In genomic region chr12:1612196-1612595, GRCh38 we compare ENCODE assay signal across 18 cellular contexts. TPM values are rescaled to one million over a fixed set of nuclear protein-coding genes. Genes with fewer than 3 reads are reported as not detected.
DNase-seq lines count a peak whose midpoint lies in the region; ATAC-seq and TF ChIP-seq lines count a peak whose summit lies in the region.
"Had no signal": no experiment of that assay in that cellular context is flagged by ENCODE, and none has a peak within 500 bp of the region (broad histone marks: within the 10 kb centered on the region; RNA-seq: fewer than 3 reads in every experiment).

No MANE protein-coding gene starts in this region.

- POLR2A ChIA-PET in MCF 10A (lab: Yijun Ruan, JAX): interaction anchor here (0.6 to 1.9 kb wide), 4 partner anchors 17 to 84 kb away, joined by 3 to 4 read pairs (median 4); no protein-coding TSS in a partner anchor

- TF ChIP-seq POLR2A in breast epithelium (IDR thresholded peaks at IDR 0.05) (no peak), right lobe of liver (IDR thresholded peaks at IDR 0.05) (no peak)

- peaks cover 7% of the 10 kb centered on the region for H3K36me3 Mint-ChIP-seq in MCF 10A (ENCODE audit: insufficient read depth, unreplicated experiment)
- no peaks in the 10 kb centered on the region for H3K36me3 Mint-ChIP-seq in nephron (ENCODE audit: low read depth)

- ATAC-seq in right lobe of liver: no peak
- no peak for ATAC-seq in HG03457 (IDR thresholded peaks at IDR 0.05; ENCODE audit: unreplicated experiment)
- ATAC-seq: A549, upper lobe of right lung had no signal

- H3K4me1 ChIP-seq in breast epithelium (no peaks in the 10 kb centered on the region), ectodermal cell (ENCODE audit: control insufficient read depth, insufficient read depth, low read length) (peaks cover 18% of the 10 kb centered on the region), right lobe of liver (peaks cover 0 to 49% (median 0%) of the 10 kb centered on the region in 4 donors)

- H3K4me3 Mint-ChIP-seq in MCF 10A (ENCODE audit: unreplicated experiment) (no peak overlapping the region), nephron (no peak overlapping the region)
- H3K4me3 Mint-ChIP-seq: activated CD4-positive, alpha-beta T cell treated with anti-CD3 and anti-CD28 coated beads, Interleukin-2, amount 10 ng/mL, durations not matched to agents 7 days and 5 days had no signal

- TF ChIP-seq CTCF in breast epithelium (IDR thresholded peaks at IDR 0.05): no peak
- no peak for TF ChIP-seq CTCF in MCF 10A (IDR thresholded peaks at IDR 0.05; ENCODE audit: unreplicated experiment)
- no peak for TF ChIP-seq CTCF in nephron (IDR thresholded peaks at IDR 0.05; ENCODE audit: unreplicated experiment in 3 of 3)
- TF ChIP-seq CTCF in right lobe of liver (IDR thresholded peaks at IDR 0.05): no peak

- CTCF ChIA-PET in MCF 10A (lab: Yijun Ruan, JAX): interaction anchor here (0.5 to 2.9 kb wide), 8 partner anchors 9 to 494 kb away, joined by 3 to 12 read pairs (median 4); partner anchors contain the start of gene WNT5B

- H3K27ac ChIP-seq in breast epithelium (peak overlapping the region; percentile 38 to 54), ectodermal cell (ENCODE audit: insufficient read depth, low read depth, low read length, poor library complexity, severe bottlenecking) (peak overlapping the region; percentile 18), right lobe of liver (peak overlapping the region in 1 of 3 donors; percentile 11)
- H3K27ac ChIP-seq: A549, upper lobe of right lung had no signal

- no peak for DNase-seq in breast epithelium (ENCODE audit: low spot score in 2 of 2)
- no peak for DNase-seq in MCF 10A (ENCODE audit: unreplicated experiment)
- no peak for DNase-seq in NOMO-1 (lab: John Stamatoyannopoulos, UW; ENCODE audit: unreplicated experiment in 2 of 2)
- no peak for DNase-seq in right lobe of liver
- DNase-seq in cortex of kidney (lab: John Stamatoyannopoulos, UW): no peak
- DNase-seq: activated CD4-positive, alpha-beta T cell treated with anti-CD3 and anti-CD28 coated beads, Interleukin-2, amount 10 ng/mL, durations not matched to agents 7 days and 5 days; amygdala; Calu3; effector memory CD4-positive, alpha-beta T cell; head of caudate nucleus; MM.1S; NCI-H2107; stimulated activated CD4-positive, alpha-beta T cell treated with anti-CD3 and anti-CD28 coated beads, Interleukin-4, amount 100 ng/mL, for 1 hour; upper lobe of right lung had no signal

- BruUV-seq in MCF 10A (replicated peaks; lab: Mats Ljungman, UMichigan): no TSS peak

- H3K9me3 ChIP-seq in breast epithelium: no peaks in the 10 kb centered on the region
- no peaks in the 10 kb centered on the region for H3K9me3 ChIP-seq in ectodermal cell (ENCODE audit: control insufficient read depth, low read length)
- no peaks in the 10 kb centered on the region for H3K9me3 ChIP-seq in right lobe of liver
- H3K9me3 ChIP-seq: A549, upper lobe of right lung had no signal

- intact Hi-C loops in breast epithelium (cut with DNase I; ENCODE audit: low total_unique reads) (no loop called here), MCF 10A (cut with micrococcal nuclease) (no loop called here), right lobe of liver (cut with DNase I) (no loop called here)

- H3K27ac Mint-ChIP-seq in MCF 10A (ENCODE audit: low read depth, unreplicated experiment) (no peak overlapping the region), nephron (peak overlapping the region; percentile 3 to 22 (median 16))
- H3K27ac Mint-ChIP-seq: activated CD4-positive, alpha-beta T cell treated with anti-CD3 and anti-CD28 coated beads, Interleukin-2, amount 10 ng/mL, durations not matched to agents 7 days and 5 days had no signal

- 64 to 65% methylated on average over 9 of the region's 9 CpGs for WGBS in ectodermal cell, 2 experiments
- 74% methylated on average over 9 of the region's 9 CpGs for WGBS in right lobe of liver (ENCODE audit: insufficient coverage, low coverage, low lambda C conversion rate, missing lambda C conversion rate)

- no peaks in the 10 kb centered on the region for H3K36me3 ChIP-seq in breast epithelium
- no peaks in the 10 kb centered on the region for H3K36me3 ChIP-seq in ectodermal cell (ENCODE audit: control insufficient read depth, insufficient read depth, low read length)
- no peaks in the 10 kb centered on the region for H3K36me3 ChIP-seq in right lobe of liver
- H3K36me3 ChIP-seq: upper lobe of right lung had no signal

- no peaks in the 10 kb centered on the region for H3K27me3 Mint-ChIP-seq in MCF 10A (ENCODE audit: insufficient read depth, unreplicated experiment)
- peaks cover 18% of the 10 kb centered on the region for H3K27me3 Mint-ChIP-seq in nephron (ENCODE audit: low read depth)

- no peak overlapping the region for H3K4me3 ChIP-seq in breast epithelium
- no peak overlapping the region for H3K4me3 ChIP-seq in ectodermal cell (ENCODE audit: insufficient read depth, low read depth, low read length)
- H3K4me3 ChIP-seq in right lobe of liver: no peak overlapping the region
- H3K4me3 ChIP-seq: A549, upper lobe of right lung had no signal

- H3K4me1 Mint-ChIP-seq in MCF 10A (ENCODE audit: insufficient read depth, unreplicated experiment) (peaks cover 4% of the 10 kb centered on the region), nephron (peaks cover 31% of the 10 kb centered on the region)

- no peaks in the 10 kb centered on the region for H3K27me3 ChIP-seq in breast epithelium
- peaks cover 3% of the 10 kb centered on the region for H3K27me3 ChIP-seq in ectodermal cell (ENCODE audit: control insufficient read depth, insufficient read depth, low read length, poor library complexity, severe bottlenecking)
- H3K27me3 ChIP-seq in right lobe of liver: no peaks in the 10 kb centered on the region
- H3K27me3 ChIP-seq: upper lobe of right lung had no signal

- no peaks in the 10 kb centered on the region for H3K9me3 Mint-ChIP-seq in MCF 10A (ENCODE audit: unreplicated experiment)
- H3K9me3 Mint-ChIP-seq in nephron: no peaks in the 10 kb centered on the region
- H3K9me3 Mint-ChIP-seq: activated CD4-positive, alpha-beta T cell treated with anti-CD3 and anti-CD28 coated beads, Interleukin-2, amount 10 ng/mL, durations not matched to agents 7 days and 5 days had no signal

RNA-seq across cellular contexts. Expression of gene WNT5B, which starts 16.8 kb away (rescaled TPM):
- total RNA-seq in breast epithelium (10 to 100 TPM in 1 of 3 donors, 1 to 10 TPM in 2; 3.9 to 11.9 (median 4.0) TPM), MCF 10A (2022) (0.21 and 0.44 TPM in 2 replicates), right lobe of liver (1 to 10 TPM in 4 of 6 experiments, under 1 TPM in 2; 0.43 to 8.1 (median 1.5) TPM)
- polyA plus RNA-seq in ectodermal cell (2013, experiment 1 of 4): 28.0 TPM
- 57.3 TPM for polyA plus RNA-seq in ectodermal cell (2013, experiment 2 of 4)
- polyA plus RNA-seq in ectodermal cell (2013, experiment 3 of 4): 25.5 TPM
- 34.2 TPM for polyA plus RNA-seq in ectodermal cell (2013, experiment 4 of 4)

RNA-seq across cellular contexts. Expression of gene FBXL14, which starts 17.8 kb away (rescaled TPM):
- total RNA-seq in breast epithelium: 10 to 100 TPM in 1 of 3 donors, 1 to 10 TPM in 2; 8.2 to 12.9 (median 8.5) TPM
- total RNA-seq in MCF 10A (2022): 9.4 and 10.1 TPM in 2 replicates
- polyA plus RNA-seq in ectodermal cell (2013, experiment 1 of 4): 37.0 TPM
- polyA plus RNA-seq in ectodermal cell (2013, experiment 2 of 4): 44.7 TPM
- 37.8 TPM for polyA plus RNA-seq in ectodermal cell (2013, experiment 3 of 4)
- polyA plus RNA-seq in ectodermal cell (2013, experiment 4 of 4): 43.9 TPM
- total RNA-seq in right lobe of liver: 1 to 10 TPM; 4.7 to 6.8 (median 5.4) TPM
